In genomic region chr17:50945779-50946222, GRCh38 we compare ENCODE assay signal across 21 cellular contexts.
A peak's percentile ranks its signal among the peaks of the same experiment; 100 is the strongest.
DNase-seq lines count a peak whose midpoint lies in the region; ATAC-seq and TF ChIP-seq lines count a peak whose summit lies in the region.
"Had no signal": no experiment of that assay in that cellular context is flagged by ENCODE, and none has a peak within 500 bp of the region (broad histone marks: within the 10 kb centered on the region; RNA-seq: fewer than 3 reads in every experiment).

No MANE protein-coding gene starts in this region.

- peak overlapping the region; percentile 56 for H3K4me3 Mint-ChIP-seq in activated T-cell treated with anti-CD3 and anti-CD28 coated beads, Interleukin-2, amount 50 U/mL, for 4 hours
- H3K4me3 Mint-ChIP-seq in H9, result no peak overlapping the region
- H3K4me3 Mint-ChIP-seq: activated naive CD8-positive, alpha-beta T cell had no signal

- H4K5ac ChIP-seq in H9 (ENCODE audit: insufficient read length, low read depth, low read length), result no peak overlapping the region

- H3K9me3 ChIP-seq in H9 (ENCODE audit: control insufficient read depth, low read depth, low read length) (no peaks in the 10 kb centered on the region), gastrocnemius medialis (no peaks in the 10 kb centered on the region)
- H3K9me3 ChIP-seq: heart left ventricle, mucosa of descending colon had no signal

- H3K14ac ChIP-seq in H9 (ENCODE audit: insufficient read depth, low read length), result no peak overlapping the region

- H3K27ac Mint-ChIP-seq in H9, result no peak overlapping the region; a peak in 1 of 7 replicates
- H3K27ac Mint-ChIP-seq: activated naive CD8-positive, alpha-beta T cell had no signal

- H3K4me2 ChIP-seq in H9 (ENCODE audit: insufficient read depth, insufficient read length, low read length), result no peak overlapping the region

- H3K27me3 ChIP-seq in H9 (ENCODE audit: insufficient read depth, low read length), result no peaks in the 10 kb centered on the region; the same call in 1 of the 2 replicates
- H3K27me3 ChIP-seq in gastrocnemius medialis, result no peaks in the 10 kb centered on the region
- H3K27me3 ChIP-seq in brain microvascular endothelial cell (replicated peaks), result no peaks in the 10 kb centered on the region
- H3K27me3 ChIP-seq: heart left ventricle had no signal

- no peaks in the 10 kb centered on the region for H3K27me3 Mint-ChIP-seq in activated T-cell treated with anti-CD3 and anti-CD28 coated beads, Interleukin-2, amount 50 U/mL, for 4 hours (ENCODE audit: low read depth)
- H3K27me3 Mint-ChIP-seq in H9 (ENCODE audit: low read depth), result peaks cover 29% of the 10 kb centered on the region
- H3K27me3 Mint-ChIP-seq: activated naive CD8-positive, alpha-beta T cell had no signal

- H4K20me1 ChIP-seq in H9 (ENCODE audit: control insufficient read depth, insufficient read depth, insufficient read length), result no peaks in the 10 kb centered on the region

- no peak overlapping the region for H2AFZ ChIP-seq in H9 (ENCODE audit: low read length)

- no peak overlapping the region for H3T11ph ChIP-seq in H9 (ENCODE audit: low read length)

- no peaks in the 10 kb centered on the region for H3K9me3 Mint-ChIP-seq in activated T-cell treated with anti-CD3 and anti-CD28 coated beads, Interleukin-2, amount 50 U/mL, for 4 hours
- no peaks in the 10 kb centered on the region for H3K9me3 Mint-ChIP-seq in H9

- peaks cover 35% of the 10 kb centered on the region for H3K4me1 Mint-ChIP-seq in activated T-cell treated with anti-CD3 and anti-CD28 coated beads, Interleukin-2, amount 50 U/mL, for 4 hours (ENCODE audit: low read depth)
- peaks cover 46 to 47% of the 10 kb centered on the region in 2 experiments for H3K4me1 Mint-ChIP-seq in H9

- H3K36me3 Mint-ChIP-seq in activated T-cell treated with anti-CD3 and anti-CD28 coated beads, Interleukin-2, amount 50 U/mL, for 4 hours (ENCODE audit: insufficient read depth), result no peaks in the 10 kb centered on the region
- H3K36me3 Mint-ChIP-seq in H9 (ENCODE audit: insufficient read depth in 1 of 3, low read depth in 3 of 3), result no peaks in the 10 kb centered on the region

- TF ChIP-seq POLR2A in gastrocnemius medialis (IDR thresholded peaks at IDR 0.05), result no peak

- in situ Hi-C loops in gastrocnemius medialis (cut with MboI; ENCODE audit: low sequenced_read_pairs in 4 of 4), result no loop called here
- in situ Hi-C loops in brain microvascular endothelial cell (cut with HindIII; ENCODE audit: low pct_ligation_motif_present, low sequenced_read_pairs), result loop anchor here (10.0 kb wide), 1 partner anchor 91 kb away; no protein-coding TSS in a partner anchor

- DNase-seq in activated T-cell treated with anti-CD3 and anti-CD28 coated beads, Interleukin-2, amount 50 U/mL, for 4 hours, result no peak
- DNase-seq in activated T-cell treated with anti-CD3 and anti-CD28 coated beads, Interleukin-2, amount 50 U/mL, for 48 hours, result no peak
- DNase-seq in H9, result peak; percentile 30
- DNase-seq in islet precursor cell, result peak; percentile 46
- no peak for DNase-seq in gastrocnemius medialis
- no peak for DNase-seq in brain microvascular endothelial cell
- DNase-seq in activated CD4-positive, alpha-beta T cell treated with anti-CD3 and anti-CD28 coated beads, Interleukin-2, amount 50 U/mL, for 48 hours, result no peak
- DNase-seq: activated CD4-positive, alpha-beta T cell treated with anti-CD3 and anti-CD28 coated beads for 4 hours; heart left ventricle; MV-4-11; NCI-H1694; NCI-H526 treated with DMSO at 0.1 percent for 48 hours; retina; stimulated activated CD4-positive, alpha-beta T cell treated with anti-CD3 and anti-CD28 coated beads, Interleukin-15, amount 100 ng/mL, for 24 hours; substantia nigra had no signal

- no CpG with 5 or more reads among the region's 3 CpGs for WGBS in H9 (ENCODE audit: extremely low coverage, insufficient read length, low lambda C conversion rate)

- no peak overlapping the region for H3K18ac ChIP-seq in H9 (ENCODE audit: insufficient read length, low read depth, low read length)

- H3K27ac ChIP-seq in H9 (ENCODE audit: insufficient read length, low read depth, low read length) (no peak overlapping the region), gastrocnemius medialis (peak overlapping the region; percentile 98 to 100 (median 100)), brain microvascular endothelial cell (no peak overlapping the region)
- H3K27ac ChIP-seq: RWPE1 had no signal

- no peak for ATAC-seq in activated T-cell treated with anti-CD3 and anti-CD28 coated beads, Interleukin-2, amount 50 U/mL, for 4 hours
- ATAC-seq in gastrocnemius medialis (no peak), GM21515 (IDR thresholded peaks at IDR 0.05; ENCODE audit: unreplicated experiment) (no peak)
- ATAC-seq: GM12878, heart left ventricle, mucosa of descending colon had no signal

- H3K4me3 ChIP-seq in gastrocnemius medialis (no peak overlapping the region), brain microvascular endothelial cell (ENCODE audit: low read depth, low read length) (no peak overlapping the region)
- H3K4me3 ChIP-seq: GM12878, mucosa of descending colon had no signal

- H2BK5ac ChIP-seq in H9 (ENCODE audit: insufficient read length, low read length), result no peak overlapping the region

- H3K79me2 ChIP-seq in H9 (ENCODE audit: insufficient read depth, low read length), result no peaks in the 10 kb centered on the region

- H3K79me1 ChIP-seq in H9 (ENCODE audit: insufficient read depth, low read depth, low read length, poor library complexity, severe bottlenecking), result no peaks in the 10 kb centered on the region

- H2BK15ac ChIP-seq in H9 (ENCODE audit: low read depth, low read length), result no peak overlapping the region

- H2BK120ac ChIP-seq in H9 (ENCODE audit: low read depth, low read length, poor library complexity, severe bottlenecking), result no peak overlapping the region

- H4K8ac ChIP-seq in H9 (replicated peaks; ENCODE audit: insufficient read length, low read depth, low read length), result no peak overlapping the region

- H3K23ac ChIP-seq in H9 (ENCODE audit: insufficient read length, low read depth, low read length), result no peak overlapping the region

- no peak overlapping the region for H3K9ac ChIP-seq in H9 (ENCODE audit: extremely low read depth, insufficient read length, low read length)
- H3K9ac ChIP-seq: KMS-11 had no signal

- H4K91ac ChIP-seq in H9 (ENCODE audit: insufficient read length, low read depth, low read length), result no peak overlapping the region

- no peaks in the 10 kb centered on the region for H3K4me1 ChIP-seq in H9 (ENCODE audit: insufficient read depth, low read length)
- peaks cover 48 to 69% of the 10 kb centered on the region in 2 donors for H3K4me1 ChIP-seq in gastrocnemius medialis

- H3K36me3 ChIP-seq in gastrocnemius medialis, result no peaks in the 10 kb centered on the region
- H3K36me3 ChIP-seq in brain microvascular endothelial cell (replicated peaks), result no peaks in the 10 kb centered on the region
- H3K36me3 ChIP-seq: heart left ventricle had no signal

- H2AK5ac ChIP-seq in H9 (ENCODE audit: insufficient read length, low read length), result no peak overlapping the region

- no peak for TF ChIP-seq CTCF in H9 (conservative IDR thresholded peaks at IDR 0.05)
- no peak for TF ChIP-seq CTCF in gastrocnemius medialis (IDR thresholded peaks at IDR 0.05 in 4 of 5, conservative IDR thresholded peaks at IDR 0.05 in 1 of 5)
- no peak for TF ChIP-seq CTCF in brain microvascular endothelial cell (IDR thresholded peaks at IDR 0.05; ENCODE audit: low read depth, low read length, missing control alignments)

- H3K23me2 ChIP-seq in H9 (ENCODE audit: insufficient read length, low read depth, low read length, poor library complexity, severe bottlenecking), result no peaks in the 10 kb centered on the region

- no peak overlapping the region for H3K56ac ChIP-seq in H9 (ENCODE audit: insufficient read length, low read depth, low read length)

- no peak overlapping the region for H2BK20ac ChIP-seq in H9 (ENCODE audit: low read depth, low read length, poor library complexity, severe bottlenecking)

- H3K4ac ChIP-seq in H9 (ENCODE audit: low read depth, low read length), result no peak overlapping the region

- intact Hi-C loops in gastrocnemius medialis (cut with DNase I; ENCODE audit: low total_unique reads), result loop anchor here (10.0 kb wide), 1 partner anchor 521 kb away; the partner anchor contains the start of gene ACSF2

- no peak overlapping the region for H2BK12ac ChIP-seq in H9 (ENCODE audit: insufficient read length, low read depth, low read length)

Comparison
In these comparisons a context has a peak if more than half of its experiments do, and no peak if none do; other contexts are left out.
1. DNase-seq: peak in H9 (single experiment) and islet precursor cell (single experiment); none in activated T-cell treated with anti-CD3 and anti-CD28 coated beads, Interleukin-2, amount 50 U/mL, for 4 hours (single experiment), activated T-cell treated with anti-CD3 and anti-CD28 coated beads, Interleukin-2, amount 50 U/mL, for 48 hours (0 of 2), gastrocnemius medialis (0 of 2), brain microvascular endothelial cell (single experiment) and activated CD4-positive, alpha-beta T cell treated with anti-CD3 and anti-CD28 coated beads, Interleukin-2, amount 50 U/mL, for 48 hours (0 of 2).
2. H3K27ac ChIP-seq: peak in gastrocnemius medialis (4 of 4); none in H9 (single experiment) and brain microvascular endothelial cell (single experiment).